Comparison of ENCODE assay signal across 1 cellular context in the genomic region with DNA sequence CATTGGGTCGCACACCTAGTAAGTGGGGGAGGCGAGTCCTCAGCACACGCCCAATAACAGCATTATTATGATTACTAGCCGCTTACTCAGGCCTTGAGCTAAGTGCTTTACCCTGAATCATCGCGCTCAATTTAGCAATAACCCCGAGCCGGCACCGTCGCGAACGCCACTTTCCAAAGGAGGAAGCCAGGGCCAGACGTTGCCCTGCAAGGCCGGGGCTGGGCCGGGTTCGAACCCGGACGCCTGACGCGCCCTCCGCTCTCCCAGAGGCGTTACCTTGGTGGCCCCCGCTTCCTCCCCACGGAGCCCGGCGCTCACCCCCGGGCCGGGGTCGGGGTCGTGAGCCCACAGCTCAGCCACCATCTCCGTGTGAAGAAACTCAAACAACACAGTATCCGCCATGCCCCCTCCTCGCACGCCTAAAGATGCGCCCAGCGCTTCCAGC.
TF ChIP-seq lines count a peak whose summit lies in the region.

A gene with protein sequence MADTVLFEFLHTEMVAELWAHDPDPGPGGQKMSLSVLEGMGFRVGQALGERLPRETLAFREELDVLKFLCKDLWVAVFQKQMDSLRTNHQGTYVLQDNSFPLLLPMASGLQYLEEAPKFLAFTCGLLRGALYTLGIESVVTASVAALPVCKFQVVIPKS (minus strand): TSS at position 421 of the 445 bp plus-strand sequence. CDS start 19 bp downstream, at position 402.

TF ChIP-seq in K562, 482 proteins besides CTCF, POLR2A, EP300 and RAD21 (continued from another document and continues in another):
- TF ChIP-seq, protein P1, sequence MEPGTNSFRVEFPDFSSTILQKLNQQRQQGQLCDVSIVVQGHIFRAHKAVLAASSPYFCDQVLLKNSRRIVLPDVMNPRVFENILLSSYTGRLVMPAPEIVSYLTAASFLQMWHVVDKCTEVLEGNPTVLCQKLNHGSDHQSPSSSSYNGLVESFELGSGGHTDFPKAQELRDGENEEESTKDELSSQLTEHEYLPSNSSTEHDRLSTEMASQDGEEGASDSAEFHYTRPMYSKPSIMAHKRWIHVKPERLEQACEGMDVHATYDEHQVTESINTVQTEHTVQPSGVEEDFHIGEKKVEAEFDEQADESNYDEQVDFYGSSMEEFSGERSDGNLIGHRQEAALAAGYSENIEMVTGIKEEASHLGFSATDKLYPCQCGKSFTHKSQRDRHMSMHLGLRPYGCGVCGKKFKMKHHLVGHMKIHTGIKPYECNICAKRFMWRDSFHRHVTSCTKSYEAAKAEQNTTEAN (CRISPR knock-in tag; IDR thresholded peaks at IDR 0.05), result no peak
- TF ChIP-seq, protein P2, sequence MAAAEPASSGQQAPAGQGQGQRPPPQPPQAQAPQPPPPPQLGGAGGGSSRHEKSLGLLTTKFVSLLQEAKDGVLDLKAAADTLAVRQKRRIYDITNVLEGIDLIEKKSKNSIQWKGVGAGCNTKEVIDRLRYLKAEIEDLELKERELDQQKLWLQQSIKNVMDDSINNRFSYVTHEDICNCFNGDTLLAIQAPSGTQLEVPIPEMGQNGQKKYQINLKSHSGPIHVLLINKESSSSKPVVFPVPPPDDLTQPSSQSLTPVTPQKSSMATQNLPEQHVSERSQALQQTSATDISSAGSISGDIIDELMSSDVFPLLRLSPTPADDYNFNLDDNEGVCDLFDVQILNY (CRISPR knock-in tag; IDR thresholded peaks at IDR 0.05), result peak; percentile 25; the same call in 1 of the 2 replicates
- TF ChIP-seq SMARCA4 (IDR thresholded peaks at IDR 0.05), result no peak
- TF ChIP-seq ILF3 (IDR thresholded peaks at IDR 0.05; ENCODE audit: borderline replicate concordance), result no peak
- no peak for TF ChIP-seq POU5F1 (IDR thresholded peaks at IDR 0.05; ENCODE audit: borderline replicate concordance, low read depth, low read length, partially characterized antibody)
- TF ChIP-seq, protein P3, sequence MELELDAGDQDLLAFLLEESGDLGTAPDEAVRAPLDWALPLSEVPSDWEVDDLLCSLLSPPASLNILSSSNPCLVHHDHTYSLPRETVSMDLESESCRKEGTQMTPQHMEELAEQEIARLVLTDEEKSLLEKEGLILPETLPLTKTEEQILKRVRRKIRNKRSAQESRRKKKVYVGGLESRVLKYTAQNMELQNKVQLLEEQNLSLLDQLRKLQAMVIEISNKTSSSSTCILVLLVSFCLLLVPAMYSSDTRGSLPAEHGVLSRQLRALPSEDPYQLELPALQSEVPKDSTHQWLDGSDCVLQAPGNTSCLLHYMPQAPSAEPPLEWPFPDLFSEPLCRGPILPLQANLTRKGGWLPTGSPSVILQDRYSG (tag; conservative IDR thresholded peaks at IDR 0.05; ENCODE audit: low read depth), result no peak
- TF ChIP-seq BMI1 (IDR thresholded peaks at IDR 0.05; ENCODE audit: low read length), result no peak
- TF ChIP-seq, protein P4, sequence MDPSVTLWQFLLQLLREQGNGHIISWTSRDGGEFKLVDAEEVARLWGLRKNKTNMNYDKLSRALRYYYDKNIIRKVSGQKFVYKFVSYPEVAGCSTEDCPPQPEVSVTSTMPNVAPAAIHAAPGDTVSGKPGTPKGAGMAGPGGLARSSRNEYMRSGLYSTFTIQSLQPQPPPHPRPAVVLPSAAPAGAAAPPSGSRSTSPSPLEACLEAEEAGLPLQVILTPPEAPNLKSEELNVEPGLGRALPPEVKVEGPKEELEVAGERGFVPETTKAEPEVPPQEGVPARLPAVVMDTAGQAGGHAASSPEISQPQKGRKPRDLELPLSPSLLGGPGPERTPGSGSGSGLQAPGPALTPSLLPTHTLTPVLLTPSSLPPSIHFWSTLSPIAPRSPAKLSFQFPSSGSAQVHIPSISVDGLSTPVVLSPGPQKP (CRISPR knock-in tag; IDR thresholded peaks at IDR 0.05), result no peak
- TF ChIP-seq SUPT5H (IDR thresholded peaks at IDR 0.05), result peak; percentile 66
- no peak for TF ChIP-seq NR1H2 (CRISPR knock-in tag; IDR thresholded peaks at IDR 0.05)
- no peak for TF ChIP-seq NCOA2 (IDR thresholded peaks at IDR 0.05; ENCODE audit: partially characterized antibody in 2 of 2)
- peak; percentile 54; the same call in 1 of the 2 replicates for TF ChIP-seq KAT7 (CRISPR knock-in tag; IDR thresholded peaks at IDR 0.05; ENCODE audit: borderline replicate concordance)
- TF ChIP-seq U2AF2 (optimal IDR thresholded peaks at IDR 0.05; ENCODE audit: low read depth, low read length), result no peak
- TF ChIP-seq, protein P5, sequence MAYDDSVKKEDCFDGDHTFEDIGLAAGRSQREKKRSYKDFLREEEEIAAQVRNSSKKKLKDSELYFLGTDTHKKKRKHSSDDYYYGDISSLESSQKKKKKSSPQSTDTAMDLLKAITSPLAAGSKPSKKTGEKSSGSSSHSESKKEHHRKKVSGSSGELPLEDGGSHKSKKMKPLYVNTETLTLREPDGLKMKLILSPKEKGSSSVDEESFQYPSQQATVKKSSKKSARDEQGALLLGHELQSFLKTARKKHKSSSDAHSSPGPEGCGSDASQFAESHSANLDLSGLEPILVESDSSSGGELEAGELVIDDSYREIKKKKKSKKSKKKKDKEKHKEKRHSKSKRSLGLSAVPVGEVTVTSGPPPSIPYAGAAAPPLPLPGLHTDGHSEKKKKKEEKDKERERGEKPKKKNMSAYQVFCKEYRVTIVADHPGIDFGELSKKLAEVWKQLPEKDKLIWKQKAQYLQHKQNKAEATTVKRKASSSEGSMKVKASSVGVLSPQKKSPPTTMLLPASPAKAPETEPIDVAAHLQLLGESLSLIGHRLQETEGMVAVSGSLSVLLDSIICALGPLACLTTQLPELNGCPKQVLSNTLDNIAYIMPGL (CRISPR knock-in tag; IDR thresholded peaks at IDR 0.05), result 0 out of 2 replicates have a peak, but pooled peaks have one; percentile 5
- TF ChIP-seq NFE2L1 (tag; IDR thresholded peaks at IDR 0.05; ENCODE audit: borderline replicate concordance, low read depth), result no peak
- no peak for TF ChIP-seq MAFG (tag; conservative IDR thresholded peaks at IDR 0.05)
- TF ChIP-seq, protein P6, sequence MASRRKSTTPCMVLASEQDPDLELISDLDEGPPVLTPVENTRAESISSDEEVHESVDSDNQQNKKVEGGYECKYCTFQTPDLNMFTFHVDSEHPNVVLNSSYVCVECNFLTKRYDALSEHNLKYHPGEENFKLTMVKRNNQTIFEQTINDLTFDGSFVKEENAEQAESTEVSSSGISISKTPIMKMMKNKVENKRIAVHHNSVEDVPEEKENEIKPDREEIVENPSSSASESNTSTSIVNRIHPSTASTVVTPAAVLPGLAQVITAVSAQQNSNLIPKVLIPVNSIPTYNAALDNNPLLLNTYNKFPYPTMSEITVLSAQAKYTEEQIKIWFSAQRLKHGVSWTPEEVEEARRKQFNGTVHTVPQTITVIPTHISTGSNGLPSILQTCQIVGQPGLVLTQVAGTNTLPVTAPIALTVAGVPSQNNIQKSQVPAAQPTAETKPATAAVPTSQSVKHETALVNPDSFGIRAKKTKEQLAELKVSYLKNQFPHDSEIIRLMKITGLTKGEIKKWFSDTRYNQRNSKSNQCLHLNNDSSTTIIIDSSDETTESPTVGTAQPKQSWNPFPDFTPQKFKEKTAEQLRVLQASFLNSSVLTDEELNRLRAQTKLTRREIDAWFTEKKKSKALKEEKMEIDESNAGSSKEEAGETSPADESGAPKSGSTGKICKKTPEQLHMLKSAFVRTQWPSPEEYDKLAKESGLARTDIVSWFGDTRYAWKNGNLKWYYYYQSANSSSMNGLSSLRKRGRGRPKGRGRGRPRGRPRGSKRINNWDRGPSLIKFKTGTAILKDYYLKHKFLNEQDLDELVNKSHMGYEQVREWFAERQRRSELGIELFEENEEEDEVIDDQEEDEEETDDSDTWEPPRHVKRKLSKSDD (conservative IDR thresholded peaks at IDR 0.05; ENCODE audit: low read length), result no peak
- TF ChIP-seq, protein P7, sequence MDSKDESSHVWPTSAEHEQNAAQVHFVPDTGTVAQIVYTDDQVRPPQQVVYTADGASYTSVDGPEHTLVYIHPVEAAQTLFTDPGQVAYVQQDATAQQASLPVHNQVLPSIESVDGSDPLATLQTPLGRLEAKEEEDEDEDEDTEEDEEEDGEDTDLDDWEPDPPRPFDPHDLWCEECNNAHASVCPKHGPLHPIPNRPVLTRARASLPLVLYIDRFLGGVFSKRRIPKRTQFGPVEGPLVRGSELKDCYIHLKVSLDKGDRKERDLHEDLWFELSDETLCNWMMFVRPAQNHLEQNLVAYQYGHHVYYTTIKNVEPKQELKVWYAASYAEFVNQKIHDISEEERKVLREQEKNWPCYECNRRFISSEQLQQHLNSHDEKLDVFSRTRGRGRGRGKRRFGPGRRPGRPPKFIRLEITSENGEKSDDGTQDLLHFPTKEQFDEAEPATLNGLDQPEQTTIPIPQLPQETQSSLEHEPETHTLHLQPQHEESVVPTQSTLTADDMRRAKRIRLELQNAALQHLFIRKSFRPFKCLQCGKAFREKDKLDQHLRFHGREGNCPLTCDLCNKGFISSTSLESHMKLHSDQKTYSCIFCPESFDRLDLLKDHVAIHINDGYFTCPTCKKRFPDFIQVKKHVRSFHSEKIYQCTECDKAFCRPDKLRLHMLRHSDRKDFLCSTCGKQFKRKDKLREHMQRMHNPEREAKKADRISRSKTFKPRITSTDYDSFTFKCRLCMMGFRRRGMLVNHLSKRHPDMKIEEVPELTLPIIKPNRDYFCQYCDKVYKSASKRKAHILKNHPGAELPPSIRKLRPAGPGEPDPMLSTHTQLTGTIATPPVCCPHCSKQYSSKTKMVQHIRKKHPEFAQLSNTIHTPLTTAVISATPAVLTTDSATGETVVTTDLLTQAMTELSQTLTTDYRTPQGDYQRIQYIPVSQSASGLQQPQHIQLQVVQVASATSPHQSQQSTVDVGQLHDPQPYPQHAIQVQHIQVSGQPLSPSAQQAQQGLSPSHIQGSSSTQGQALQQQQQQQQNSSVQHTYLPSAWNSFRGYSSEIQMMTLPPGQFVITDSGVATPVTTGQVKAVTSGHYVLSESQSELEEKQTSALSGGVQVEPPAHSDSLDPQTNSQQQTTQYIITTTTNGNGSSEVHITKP (IDR thresholded peaks at IDR 0.05; ENCODE audit: partially characterized antibody), result no peak
- TF ChIP-seq TAF1 (IDR thresholded peaks at IDR 0.05; ENCODE audit: control insufficient read depth, extremely low read depth, insufficient read depth, low read length, severe bottlenecking), result peak; percentile 56
- TF ChIP-seq FOXP1 (CRISPR knock-in tag; IDR thresholded peaks at IDR 0.05), result peak; percentile 53; the same call in 1 of the 2 replicates
- TF ChIP-seq, protein P8, sequence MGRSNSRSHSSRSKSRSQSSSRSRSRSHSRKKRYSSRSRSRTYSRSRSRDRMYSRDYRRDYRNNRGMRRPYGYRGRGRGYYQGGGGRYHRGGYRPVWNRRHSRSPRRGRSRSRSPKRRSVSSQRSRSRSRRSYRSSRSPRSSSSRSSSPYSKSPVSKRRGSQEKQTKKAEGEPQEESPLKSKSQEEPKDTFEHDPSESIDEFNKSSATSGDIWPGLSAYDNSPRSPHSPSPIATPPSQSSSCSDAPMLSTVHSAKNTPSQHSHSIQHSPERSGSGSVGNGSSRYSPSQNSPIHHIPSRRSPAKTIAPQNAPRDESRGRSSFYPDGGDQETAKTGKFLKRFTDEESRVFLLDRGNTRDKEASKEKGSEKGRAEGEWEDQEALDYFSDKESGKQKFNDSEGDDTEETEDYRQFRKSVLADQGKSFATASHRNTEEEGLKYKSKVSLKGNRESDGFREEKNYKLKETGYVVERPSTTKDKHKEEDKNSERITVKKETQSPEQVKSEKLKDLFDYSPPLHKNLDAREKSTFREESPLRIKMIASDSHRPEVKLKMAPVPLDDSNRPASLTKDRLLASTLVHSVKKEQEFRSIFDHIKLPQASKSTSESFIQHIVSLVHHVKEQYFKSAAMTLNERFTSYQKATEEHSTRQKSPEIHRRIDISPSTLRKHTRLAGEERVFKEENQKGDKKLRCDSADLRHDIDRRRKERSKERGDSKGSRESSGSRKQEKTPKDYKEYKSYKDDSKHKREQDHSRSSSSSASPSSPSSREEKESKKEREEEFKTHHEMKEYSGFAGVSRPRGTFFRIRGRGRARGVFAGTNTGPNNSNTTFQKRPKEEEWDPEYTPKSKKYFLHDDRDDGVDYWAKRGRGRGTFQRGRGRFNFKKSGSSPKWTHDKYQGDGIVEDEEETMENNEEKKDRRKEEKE (IDR thresholded peaks at IDR 0.05; ENCODE audit: borderline replicate concordance in 1 of 2, control insufficient read depth in 1 of 2, low read depth in 2 of 2, low read length in 1 of 2), result no peak
- TF ChIP-seq, protein P9, sequence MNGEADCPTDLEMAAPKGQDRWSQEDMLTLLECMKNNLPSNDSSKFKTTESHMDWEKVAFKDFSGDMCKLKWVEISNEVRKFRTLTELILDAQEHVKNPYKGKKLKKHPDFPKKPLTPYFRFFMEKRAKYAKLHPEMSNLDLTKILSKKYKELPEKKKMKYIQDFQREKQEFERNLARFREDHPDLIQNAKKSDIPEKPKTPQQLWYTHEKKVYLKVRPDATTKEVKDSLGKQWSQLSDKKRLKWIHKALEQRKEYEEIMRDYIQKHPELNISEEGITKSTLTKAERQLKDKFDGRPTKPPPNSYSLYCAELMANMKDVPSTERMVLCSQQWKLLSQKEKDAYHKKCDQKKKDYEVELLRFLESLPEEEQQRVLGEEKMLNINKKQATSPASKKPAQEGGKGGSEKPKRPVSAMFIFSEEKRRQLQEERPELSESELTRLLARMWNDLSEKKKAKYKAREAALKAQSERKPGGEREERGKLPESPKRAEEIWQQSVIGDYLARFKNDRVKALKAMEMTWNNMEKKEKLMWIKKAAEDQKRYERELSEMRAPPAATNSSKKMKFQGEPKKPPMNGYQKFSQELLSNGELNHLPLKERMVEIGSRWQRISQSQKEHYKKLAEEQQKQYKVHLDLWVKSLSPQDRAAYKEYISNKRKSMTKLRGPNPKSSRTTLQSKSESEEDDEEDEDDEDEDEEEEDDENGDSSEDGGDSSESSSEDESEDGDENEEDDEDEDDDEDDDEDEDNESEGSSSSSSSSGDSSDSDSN (IDR thresholded peaks at IDR 0.05; ENCODE audit: borderline replicate concordance in 1 of 2, low read depth in 2 of 2, low read length in 2 of 2), result peak; percentile 96
- TF ChIP-seq HDAC8 (tag; IDR thresholded peaks at IDR 0.05), result no peak
- no peak for TF ChIP-seq KLF1 (tag; IDR thresholded peaks at IDR 0.05)
- TF ChIP-seq FOXJ3 (CRISPR knock-in tag; IDR thresholded peaks at IDR 0.05), result no peak
- peak in 1 of 2 experiments; percentile 72; a peak in 2 of 4 replicates for TF ChIP-seq MAZ (CRISPR knock-in tag; conservative IDR thresholded peaks at IDR 0.05 in 1 of 2, IDR thresholded peaks at IDR 0.05 in 1 of 2)
- TF ChIP-seq, protein P10, sequence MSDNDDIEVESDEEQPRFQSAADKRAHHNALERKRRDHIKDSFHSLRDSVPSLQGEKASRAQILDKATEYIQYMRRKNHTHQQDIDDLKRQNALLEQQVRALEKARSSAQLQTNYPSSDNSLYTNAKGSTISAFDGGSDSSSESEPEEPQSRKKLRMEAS (CRISPR knock-in tag; IDR thresholded peaks at IDR 0.05), result no peak
- TF ChIP-seq ZNF165 (CRISPR knock-in tag; IDR thresholded peaks at IDR 0.05; ENCODE audit: borderline replicate concordance), result no peak
- TF ChIP-seq ZNF239 (CRISPR knock-in tag; IDR thresholded peaks at IDR 0.05), result no peak
- TF ChIP-seq MAFK (IDR thresholded peaks at IDR 0.05; ENCODE audit: low read length), result 0 out of 2 replicates have a peak, but pooled peaks have one; percentile 8
- TF ChIP-seq DMBX1 (CRISPR knock-in tag; IDR thresholded peaks at IDR 0.05; ENCODE audit: borderline replicate concordance), result no peak
